Comparison of ENCODE assay signal across 1 cellular context in genomic region chr9:34638138-34638445, GRCh38.
TF ChIP-seq lines count a peak whose summit lies in the region.

No MANE protein-coding gene starts in this region.

TF ChIP-seq in HepG2, 621 proteins besides CTCF, POLR2A, EP300 and RAD21:
- TF ChIP-seq ZNF558 (CRISPR knock-in tag; IDR thresholded peaks at IDR 0.05; ENCODE audit: borderline replicate concordance) (0 out of 2 replicates have a peak, but pooled peaks have one; percentile 47), ZNF263 (CRISPR knock-in tag; IDR thresholded peaks at IDR 0.05) (peak; percentile 14; the same call in 1 of the 2 replicates), ZNF136 (CRISPR knock-in tag; IDR thresholded peaks at IDR 0.05; ENCODE audit: low read depth) (0 out of 2 replicates have a peak, but pooled peaks have one; percentile 30), ZBTB37 (CRISPR knock-in tag; IDR thresholded peaks at IDR 0.05) (peak; percentile 31; the same call in 1 of the 2 replicates), TFAP4 (IDR thresholded peaks at IDR 0.05; ENCODE audit: borderline replicate concordance, low read depth) (0 out of 2 replicates have a peak, but pooled peaks have one; percentile 3), GATAD1 (CRISPR knock-in tag; IDR thresholded peaks at IDR 0.05) (no peak), ZBTB46 (CRISPR knock-in tag; IDR thresholded peaks at IDR 0.05; ENCODE audit: borderline replicate concordance) (no peak), ZNF775 (CRISPR knock-in tag; IDR thresholded peaks at IDR 0.05; ENCODE audit: borderline replicate concordance) (0 out of 2 replicates have a peak, but pooled peaks have one; percentile 63), FOXC1 (CRISPR knock-in tag; IDR thresholded peaks at IDR 0.05; ENCODE audit: borderline replicate concordance) (no peak), ZFP36L1 (CRISPR knock-in tag; IDR thresholded peaks at IDR 0.05) (no peak), ZNF335 (CRISPR knock-in tag; IDR thresholded peaks at IDR 0.05) (0 out of 2 replicates have a peak, but pooled peaks have one; percentile 6), ZNF710 (CRISPR knock-in tag; IDR thresholded peaks at IDR 0.05; ENCODE audit: borderline replicate concordance) (0 out of 2 replicates have a peak, but pooled peaks have one; percentile 1), ZNF280D (CRISPR knock-in tag; IDR thresholded peaks at IDR 0.05) (no peak), ZNF598 (CRISPR knock-in tag; IDR thresholded peaks at IDR 0.05; ENCODE audit: borderline replicate concordance) (peak; percentile 36; the same call in 1 of the 2 replicates)
